ENCODE assay signal across 10 cellular contexts in the genomic region with DNA sequence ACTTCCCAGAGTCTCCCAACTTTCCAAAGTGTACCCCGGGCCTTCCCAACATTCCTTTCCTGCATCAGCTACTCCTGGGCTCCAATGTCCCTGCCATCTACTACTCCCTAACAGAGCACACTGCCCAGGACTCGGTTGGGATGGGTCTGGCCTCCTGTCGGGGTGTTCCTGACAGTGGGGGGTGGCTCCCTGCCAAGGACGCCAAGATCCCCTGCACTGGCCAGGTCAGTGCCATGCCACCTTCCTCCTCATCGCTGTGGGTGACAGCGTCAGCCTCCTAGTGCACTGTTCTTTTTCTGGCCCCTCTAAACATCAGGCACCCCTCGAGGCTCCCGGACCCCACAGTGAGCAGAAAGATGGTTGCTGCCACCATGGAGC. TPM values are rescaled to one million over a fixed set of nuclear protein-coding genes. Genes with fewer than 3 reads are reported as not detected.
A peak's percentile ranks its signal among the peaks of the same experiment; 100 is the strongest.
DNase-seq lines count a peak whose midpoint lies in the region; ATAC-seq and TF ChIP-seq lines count a peak whose summit lies in the region.
"Had no signal": no experiment of that assay in that cellular context is flagged by ENCODE, and none has a peak within 500 bp of the region (broad histone marks: within the 10 kb centered on the region; RNA-seq: fewer than 3 reads in every experiment).

No MANE protein-coding gene starts in this region.

- TF ChIP-seq POLR2A in stomach (IDR thresholded peaks at IDR 0.05): no peak

- H3K4me1 ChIP-seq in Karpas-422 (ENCODE audit: low read length): peaks cover 66% of the 10 kb centered on the region
- H3K4me1 ChIP-seq in mesendoderm (ENCODE audit: control insufficient read depth, low read depth, low read length): peaks cover 12% of the 10 kb centered on the region
- H3K4me1 ChIP-seq in stomach: peaks cover 39 to 80% (median 63%) of the 10 kb centered on the region in 4 donors

- no peak overlapping the region for H2BK5ac ChIP-seq in mesendoderm (ENCODE audit: low read length)

- peak overlapping the region; percentile 88 for H3K27ac ChIP-seq in Karpas-422 (ENCODE audit: low read length)
- peak overlapping the region; percentile 67 for H3K27ac ChIP-seq in caudate nucleus (ENCODE audit: low read depth, low read length)
- H3K27ac ChIP-seq in mesendoderm (ENCODE audit: low read depth, low read length): no peak overlapping the region
- H3K27ac ChIP-seq in stomach: peak overlapping the region in 4 of 5 donors; percentile 20 to 71 (median 52)

- WGBS in mesendoderm (ENCODE audit: extremely low coverage, insufficient coverage, low lambda C conversion rate): no CpG with 5 or more reads among the region's 8 CpGs
- WGBS in stomach, 5 donors: 55 to 70% (median 67%) methylated on average over 5 to 8 of the region's 8 CpGs

- H3K18ac ChIP-seq in mesendoderm (ENCODE audit: low read length): no peak overlapping the region

- H3K9ac ChIP-seq in Karpas-422 (ENCODE audit: low read length) (peak overlapping the region; percentile 69), mesendoderm (ENCODE audit: low read length) (no peak overlapping the region)

- H3K4me3 ChIP-seq in Karpas-422 (ENCODE audit: low read length): peak overlapping the region; percentile 56
- H3K4me3 ChIP-seq in mesendoderm (ENCODE audit: low read length): no peak overlapping the region
- H3K4me3 ChIP-seq in stomach: peak overlapping the region in 1 of 4 donors; percentile 9

- no peak overlapping the region for H4K8ac ChIP-seq in mesendoderm (ENCODE audit: low read depth, low read length)

- H4K5ac ChIP-seq in mesendoderm (ENCODE audit: low read length): no peak overlapping the region

- H3K79me2 ChIP-seq in Karpas-422 (ENCODE audit: low read length): peaks cover 98% of the 10 kb centered on the region
- H3K79me2 ChIP-seq in mesendoderm (ENCODE audit: control insufficient read depth, insufficient read depth, low read length): peaks cover 44% of the 10 kb centered on the region

- peaks cover 23% of the 10 kb centered on the region; the same call in 1 of the 2 replicates for H4K20me1 ChIP-seq in Karpas-422 (ENCODE audit: insufficient read depth, low read depth, low read length)

- TF ChIP-seq EP300 in stomach (IDR thresholded peaks at IDR 0.05): no peak

- ATAC-seq in HG02970 (IDR thresholded peaks at IDR 0.05; ENCODE audit: low FRiP score, unreplicated experiment): no peak

- DNase-seq in Karpas-422 (no peak), caudate nucleus (lab: John Stamatoyannopoulos, UW) (no peak), mesendoderm (no peak), stomach (no peak), activated gamma-delta T cell treated with Interleukin-2 at 50 U/mL for 16 hours (no peak), NOMO-1 (lab: John Stamatoyannopoulos, UW; ENCODE audit: unreplicated experiment in 2 of 2) (no peak), EL (no peak)
- DNase-seq: activated naive CD4-positive, alpha-beta T cell treated with anti-CD3 and anti-CD28 coated beads, Interleukin-2, amount 50 U/mL, for 16 hours had no signal

- H3K4me2 ChIP-seq in Karpas-422 (ENCODE audit: low read depth, low read length, poor library complexity, severe bottlenecking) (peak overlapping the region; percentile 76), mesendoderm (ENCODE audit: low read length) (no peak overlapping the region)

- 0 out of 2 replicates have a peak, but pooled peaks cover 2% of the 10 kb centered on the region for H3K36me3 ChIP-seq in Karpas-422 (ENCODE audit: insufficient read depth, low read length)
- H3K36me3 ChIP-seq in mesendoderm (ENCODE audit: control insufficient read depth, insufficient read depth, low read length): no peaks in the 10 kb centered on the region
- no peaks in the 10 kb centered on the region for H3K36me3 ChIP-seq in stomach

- H3K9me3 ChIP-seq in Karpas-422 (ENCODE audit: low read length) (no peaks in the 10 kb centered on the region), stomach (no peaks in the 10 kb centered on the region)

- intact Hi-C loops in stomach (cut with DNase I; ENCODE audit: low total_unique reads): no loop called here

- no peak overlapping the region for H2BK120ac ChIP-seq in mesendoderm (ENCODE audit: low read depth, low read length)

- H3K56ac ChIP-seq in mesendoderm (ENCODE audit: low read length): peak overlapping the region; percentile 39

- TF ChIP-seq CTCF in stomach (IDR thresholded peaks at IDR 0.05): no peak

- no peak overlapping the region for H3K4ac ChIP-seq in mesendoderm (ENCODE audit: low read depth, low read length)

- no peak overlapping the region for H2BK15ac ChIP-seq in mesendoderm (replicated peaks; ENCODE audit: low read depth)

- H3K79me1 ChIP-seq in mesendoderm (ENCODE audit: low read length): peaks cover 32% of the 10 kb centered on the region

- no peak overlapping the region for H2AK5ac ChIP-seq in mesendoderm (ENCODE audit: low read length)

- no peak overlapping the region for H2AFZ ChIP-seq in Karpas-422 (ENCODE audit: low read length)

- no peak overlapping the region for H3K23ac ChIP-seq in mesendoderm (ENCODE audit: low read length)

- H3K27me3 ChIP-seq in Karpas-422 (ENCODE audit: low read length) (no peaks in the 10 kb centered on the region), mesendoderm (ENCODE audit: insufficient read depth, low read length, poor library complexity) (no peaks in the 10 kb centered on the region), stomach (no peaks in the 10 kb centered on the region)

- no peaks in the 10 kb centered on the region for H3K9me2 ChIP-seq in Karpas-422 (replicated peaks; ENCODE audit: insufficient read depth, low read length)

RNA-seq across cellular contexts. Expression of a gene that starts 13.8 kb away (rescaled TPM):
- total RNA-seq in Karpas-422 (2014; rRNA removed; shearing (Covaris generic); ENCODE audit: low replicate concordance): 35.9 and 65.5 TPM in 2 replicates
- 13.7 TPM for polyA plus RNA-seq in mesendoderm (2013, experiment 1 of 2)
- 13.6 TPM for polyA plus RNA-seq in mesendoderm (2013, experiment 2 of 2)
- total RNA-seq in stomach: 10 to 100 TPM; 17.7 to 67.7 (median 26.1) TPM
- polyA plus RNA-seq in stomach: 10 to 100 TPM; 15.6 to 20.2 (median 16.2) TPM

RNA-seq across cellular contexts. Expression of a gene that starts 38.0 kb away (rescaled TPM):
- 0.71 TPM in 1 of 2 replicates, not detected in the other for total RNA-seq in Karpas-422 (2014; rRNA removed; shearing (Covaris generic); ENCODE audit: low replicate concordance)
- polyA plus RNA-seq in mesendoderm (2013, experiment 1 of 2): 0.46 TPM
- polyA plus RNA-seq in mesendoderm (2013, experiment 2 of 2): 0.46 TPM
- not detected for total RNA-seq in stomach
- polyA plus RNA-seq in stomach: not detected
- polyA plus RNA-seq: neural cell had no signal

RNA-seq across cellular contexts. Expression of a gene that starts 38.3 kb away (rescaled TPM):
- total RNA-seq in Karpas-422 (2014; rRNA removed; shearing (Covaris generic); ENCODE audit: low replicate concordance): 4.7 and 15.1 TPM in 2 replicates
- 2.4 TPM for polyA plus RNA-seq in mesendoderm (2013, experiment 1 of 2)
- 2.4 TPM for polyA plus RNA-seq in mesendoderm (2013, experiment 2 of 2)
- 10 to 100 TPM in 1 of 5 donors, 1 to 10 TPM in 3, not detected in 1; 2.6 to 40.3 (median 5.2) TPM for total RNA-seq in stomach
- polyA plus RNA-seq in stomach: 1 to 10 TPM; 2.4 to 3.9 (median 3.2) TPM
